Comparison of ENCODE assay signal across 5 cellular contexts in the genomic region with DNA sequence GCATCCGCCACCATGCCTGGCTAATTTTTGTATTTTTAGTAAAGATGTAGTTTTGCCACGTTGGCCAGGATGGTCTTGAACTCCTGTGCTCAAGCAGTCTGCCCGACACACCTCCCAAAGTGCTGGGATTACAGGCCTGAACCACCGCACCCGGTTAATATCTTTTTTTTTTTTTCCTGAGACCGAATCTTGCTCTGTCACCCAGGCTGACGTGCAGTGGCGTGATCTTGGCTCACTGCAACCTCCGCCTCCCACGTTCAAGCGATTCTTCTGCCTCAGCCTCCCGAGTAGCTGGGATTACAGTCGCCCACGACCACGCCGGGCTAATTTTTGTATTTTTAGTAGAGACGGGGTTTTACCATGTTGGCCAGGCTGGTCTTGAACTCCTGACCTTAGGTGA. TPM values are rescaled to one million over a fixed set of nuclear protein-coding genes. Genes with fewer than 3 reads are reported as not detected.
"Had no signal": no experiment of that assay in that cellular context is flagged by ENCODE, and none has a peak within 500 bp of the region (broad histone marks: within the 10 kb centered on the region; RNA-seq: fewer than 3 reads in every experiment).

No MANE protein-coding gene starts in this region.

RNA-seq across cellular contexts. Expression of a gene that starts 7.2 kb away (rescaled TPM):
- total RNA-seq: kidney epithelial cell, myocyte had no signal
- polyA plus RNA-seq: hepatocyte; mammary epithelial cell; naive thymus-derived CD4-positive, alpha-beta T cell had no signal
